ENCODE assay signal across 16 cellular contexts in the genomic region with DNA sequence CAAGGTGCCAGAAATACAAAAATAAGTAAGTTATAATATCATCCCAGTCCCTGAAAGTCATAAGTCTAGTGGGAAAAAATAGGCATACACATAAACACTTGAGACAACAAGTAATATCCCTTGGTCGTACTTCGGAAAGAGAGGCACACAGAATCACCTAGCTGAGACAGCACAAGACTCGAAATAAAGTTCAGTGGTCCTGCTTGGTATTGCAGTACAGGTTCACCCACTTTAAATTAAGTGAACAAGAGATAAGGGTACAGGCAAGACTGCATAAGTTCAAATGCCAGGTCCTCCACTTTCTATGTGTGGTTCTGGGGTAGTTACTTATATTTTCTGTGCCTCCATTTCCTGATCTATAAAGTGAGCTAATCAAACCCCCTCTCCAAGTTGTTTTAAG. TPM values are rescaled to one million over a fixed set of nuclear protein-coding genes. Genes with fewer than 3 reads are reported as not detected.
"Had no signal": no experiment of that assay in that cellular context is flagged by ENCODE, and none has a peak within 500 bp of the region (broad histone marks: within the 10 kb centered on the region; RNA-seq: fewer than 3 reads in every experiment).

No MANE protein-coding gene starts in this region.

- H3K36me3 ChIP-seq: colonic mucosa, upper lobe of right lung had no signal

- H3K9me3 ChIP-seq: colonic mucosa, heart right ventricle, testis, upper lobe of right lung had no signal

- H3K27ac Mint-ChIP-seq: activated naive CD4-positive, alpha-beta T cell treated with anti-CD3 and anti-CD28 coated beads for 36 hours; activated T-helper 17 cell treated with anti-CD3 and anti-CD28 coated beads, Interleukin-2, amount 50 U/mL, for 72 hours; natural killer cell; stimulated activated naive CD8-positive, alpha-beta T cell treated with anti-CD3 and anti-CD28 coated beads, Interleukin-15, amount 100 ng/mL, for 72 hours had no signal

- H3K27me3 ChIP-seq: colonic mucosa, testis had no signal

- ATAC-seq: activated T-helper 17 cell treated with anti-CD3 and anti-CD28 coated beads, Interleukin-2, amount 50 U/mL, for 72 hours; heart right ventricle; natural killer cell; stimulated activated naive CD8-positive, alpha-beta T cell treated with anti-CD3 and anti-CD28 coated beads, Interleukin-15, amount 100 ng/mL, for 72 hours; upper lobe of right lung had no signal

- H3K4me1 ChIP-seq: colonic mucosa, testis, upper lobe of right lung had no signal

- H3K4me3 Mint-ChIP-seq: activated naive CD4-positive, alpha-beta T cell treated with anti-CD3 and anti-CD28 coated beads for 36 hours; activated T-helper 17 cell treated with anti-CD3 and anti-CD28 coated beads, Interleukin-2, amount 50 U/mL, for 72 hours; natural killer cell; stimulated activated naive CD8-positive, alpha-beta T cell treated with anti-CD3 and anti-CD28 coated beads, Interleukin-15, amount 100 ng/mL, for 72 hours had no signal

- H3K27ac ChIP-seq: colonic mucosa, heart right ventricle, testis, upper lobe of right lung had no signal

- H3K27me3 Mint-ChIP-seq: activated T-helper 17 cell treated with anti-CD3 and anti-CD28 coated beads, Interleukin-2, amount 50 U/mL, for 72 hours; stimulated activated naive CD8-positive, alpha-beta T cell treated with anti-CD3 and anti-CD28 coated beads, Interleukin-15, amount 100 ng/mL, for 72 hours had no signal

- H3K4me3 ChIP-seq: colonic mucosa, heart right ventricle, testis, upper lobe of right lung had no signal

- H3K36me3 Mint-ChIP-seq: natural killer cell had no signal

- H3K9me3 Mint-ChIP-seq: activated naive CD4-positive, alpha-beta T cell treated with anti-CD3 and anti-CD28 coated beads for 36 hours; activated T-helper 17 cell treated with anti-CD3 and anti-CD28 coated beads, Interleukin-2, amount 50 U/mL, for 72 hours; natural killer cell; stimulated activated naive CD8-positive, alpha-beta T cell treated with anti-CD3 and anti-CD28 coated beads, Interleukin-15, amount 100 ng/mL, for 72 hours had no signal

- H3K4me1 Mint-ChIP-seq: activated T-helper 17 cell treated with anti-CD3 and anti-CD28 coated beads, Interleukin-2, amount 50 U/mL, for 72 hours; natural killer cell; stimulated activated naive CD8-positive, alpha-beta T cell treated with anti-CD3 and anti-CD28 coated beads, Interleukin-15, amount 100 ng/mL, for 72 hours had no signal

- FAIRE-seq: frontal cortex, islet of Langerhans had no signal

- DNase-seq: activated CD4-positive, alpha-beta T cell treated with anti-CD3 and anti-CD28 coated beads, Interleukin-2, amount 50 U/mL, for 1 hour; activated CD4-positive, CD25-positive, alpha-beta regulatory T cell; activated naive CD4-positive, alpha-beta T cell treated with anti-CD3 and anti-CD28 coated beads for 36 hours; activated T-cell treated with anti-CD3 and anti-CD28 coated beads for 4 hours; colonic mucosa; heart right ventricle; natural killer cell; nucleus accumbens; stimulated activated CD4-positive, alpha-beta T cell treated with anti-CD3 and anti-CD28 coated beads, Interleukin-4, amount 100 ng/mL, for 24 hours; stimulated activated naive CD8-positive, alpha-beta T cell treated with anti-CD3 and anti-CD28 coated beads, Interleukin-15, amount 100 ng/mL, for 72 hours; testis; upper lobe of right lung had no signal

RNA-seq across cellular contexts. Expression of a gene that starts 47.6 kb away (rescaled TPM):
- total RNA-seq: activated CD8-positive, alpha-beta memory T cell treated with anti-CD3 and anti-CD28 coated beads for 36 hours; activated naive CD4-positive, alpha-beta T cell treated with anti-CD3 and anti-CD28 coated beads for 36 hours; activated T-helper 17 cell treated with anti-CD3 and anti-CD28 coated beads, Interleukin-2, amount 50 U/mL, for 72 hours; frontal cortex had no signal
